Comparison of ENCODE assay signal across 8 cellular contexts in genomic region chr18:51029694-51030536, GRCh38. TPM values are rescaled to one million over a fixed set of nuclear protein-coding genes. Genes with fewer than 3 reads are reported as not detected.
DNase-seq lines count a peak whose midpoint lies in the region; ATAC-seq and TF ChIP-seq lines count a peak whose summit lies in the region.

Gene SMAD4, plus strand, starts transcription at chr18:51030213. Its CDS starts 16,834 bp downstream, at chr18:51047047.

- H3K27ac ChIP-seq in suprapubic skin = peak within 1 kb of the TSS; percentile 100

- no peaks in the 10 kb centered on the region for H3K36me3 ChIP-seq in suprapubic skin

- peak within 1 kb of the TSS; percentile 99 for H3K27ac Mint-ChIP-seq in activated naive CD4-positive, alpha-beta T cell treated with anti-CD3 and anti-CD28 coated beads, Interleukin-2, amount 50 U/mL, for 72 hours

- peaks cover 31 to 33% of the 10 kb centered on the region in 2 donors for H3K36me3 Mint-ChIP-seq in activated naive CD4-positive, alpha-beta T cell treated with anti-CD3 and anti-CD28 coated beads, Interleukin-2, amount 50 U/mL, for 72 hours

- no peak for TF ChIP-seq EP300 in suprapubic skin (IDR thresholded peaks at IDR 0.05)

- ATAC-seq in HG02610 (IDR thresholded peaks at IDR 0.05; ENCODE audit: unreplicated experiment) = peak; percentile 66
- ATAC-seq in SK-N-SH treated with all-trans-retinoic acid at 6 μM for 48 hours = peak; percentile 90
- peak; percentile 87 to 91 for ATAC-seq in activated naive CD4-positive, alpha-beta T cell treated with anti-CD3 and anti-CD28 coated beads, Interleukin-2, amount 50 U/mL, for 72 hours

- no peaks in the 10 kb centered on the region for H3K27me3 ChIP-seq in suprapubic skin

- peak; percentile 22 to 89 for TF ChIP-seq POLR2A in suprapubic skin (IDR thresholded peaks at IDR 0.05)

- H3K9me3 ChIP-seq in suprapubic skin = no peaks in the 10 kb centered on the region

- TF ChIP-seq CTCF in suprapubic skin (IDR thresholded peaks at IDR 0.05) = no peak

- H3K4me3 ChIP-seq in GM08714 (ENCODE audit: low read length) (peak within 1 kb of the TSS; percentile 73), suprapubic skin (peak within 1 kb of the TSS; percentile 85)

- peaks cover 53% of the 10 kb centered on the region for H3K4me1 ChIP-seq in suprapubic skin

- DNase-seq in NCI-H1092 (lab: John Stamatoyannopoulos, UW) = peak; percentile 98
- DNase-seq in activated naive CD4-positive, alpha-beta T cell treated with anti-CD3 and anti-CD28 coated beads, Interleukin-2, amount 50 U/mL, for 72 hours (ENCODE audit: low spot score in 2 of 2) = peak; percentile 98
- DNase-seq in globus pallidus (ENCODE audit: low spot score) = peak; percentile 95
- DNase-seq in occipital lobe (lab: John Stamatoyannopoulos, UW) = peak; percentile 93
- peak; percentile 98 to 99 for DNase-seq in suprapubic skin (ENCODE audit: low spot score in 2 of 2)

- 0% methylated on average over 33 of the region's 79 CpGs for WGBS in suprapubic skin

- no peaks in the 10 kb centered on the region for H3K9me3 Mint-ChIP-seq in activated naive CD4-positive, alpha-beta T cell treated with anti-CD3 and anti-CD28 coated beads, Interleukin-2, amount 50 U/mL, for 72 hours

TF ChIP-seq in SK-N-SH treated with all-trans-retinoic acid at 6 μM for 48 hours, 23 proteins besides CTCF, POLR2A, EP300 and RAD21:
- TF ChIP-seq PPARA (CRISPR knock-in tag; IDR thresholded peaks at IDR 0.05; ENCODE audit: borderline replicate concordance) (no peak), ZFP30 (CRISPR knock-in tag; IDR thresholded peaks at IDR 0.05) (no peak), ARNTL (CRISPR knock-in tag; IDR thresholded peaks at IDR 0.05; ENCODE audit: borderline replicate concordance, low read depth) (no peak), CSDC2 (CRISPR knock-in tag; IDR thresholded peaks at IDR 0.05) (0 out of 2 replicates have a peak, but pooled peaks have one; percentile 35), ZFP3 (CRISPR knock-in tag; IDR thresholded peaks at IDR 0.05) (peak; percentile 54; the same call in 1 of the 2 replicates)

RNA-seq across cellular contexts. Expression of gene SMAD4, which starts in this region (rescaled TPM):
- 10 to 100 TPM; 86.7 to 90.0 TPM for total RNA-seq in activated naive CD4-positive, alpha-beta T cell treated with anti-CD3 and anti-CD28 coated beads, Interleukin-2, amount 50 U/mL, for 72 hours
- 80.2 TPM for total RNA-seq in occipital lobe
- 100 to 1,000 TPM in 2 of 4 donors, 10 to 100 TPM in 2; 58.9 to 112 (median 99.7) TPM for total RNA-seq in suprapubic skin

Comparison
In these comparisons a context has a peak if more than half of its experiments do, and no peak if none do; other contexts are left out.
1. Peak in every context shown above with its lines: DNase-seq, ATAC-seq, H3K4me3 ChIP-seq and H3K27ac ChIP-seq.